ENCODE assay signal across 1 cellular context in genomic region chr12:50612882-50613281, GRCh38.
TF ChIP-seq lines count a peak whose summit lies in the region.

No MANE protein-coding gene starts in this region.

TF ChIP-seq in K562, 482 proteins besides CTCF, POLR2A, EP300 and RAD21 (continued from another document):
- no peak for TF ChIP-seq PBX2 (CRISPR knock-in tag; IDR thresholded peaks at IDR 0.05; ENCODE audit: low read depth)
- no peak for TF ChIP-seq PBX2 (tag; conservative IDR thresholded peaks at IDR 0.05; ENCODE audit: low read depth)
- no peak for TF ChIP-seq ZFX (CRISPR knock-in tag; IDR thresholded peaks at IDR 0.05)
- no peak for TF ChIP-seq CUX1 (CRISPR knock-in tag; IDR thresholded peaks at IDR 0.05)
